In genomic region chr10:29379797-29380509, GRCh38 we compare ENCODE assay signal across 7 cellular contexts.
DNase-seq lines count a peak whose midpoint lies in the region; ATAC-seq, FAIRE-seq and TF ChIP-seq lines count a peak whose summit lies in the region.
"Not testable (repeated sequence)": the region's sequence is repeated elsewhere in the genome, so short reads cannot be mapped to it uniquely, and the experiment has no call there.

No MANE protein-coding gene starts in this region.

- not testable (repeated sequence) for H3K4me3 ChIP-seq in CD8-positive, alpha-beta T cell (ENCODE audit: low read depth, low read length); astrocyte (ENCODE audit: insufficient read depth, low read depth, low read length); mesenchymal stem cell (ENCODE audit: insufficient read depth in 1 of 2, low read depth in 1 of 2, low read length in 2 of 2); neural progenitor cell
- H3K4me3 ChIP-seq in HUES6 (ENCODE audit: low read depth, low read length) (peak overlapping the region; percentile 29), SK-N-MC (peak overlapping the region; percentile 70)

- peak overlapping the region; percentile 41 for H3K4me2 ChIP-seq in astrocyte (ENCODE audit: low read length)
- not testable (repeated sequence) for H3K4me2 ChIP-seq in mesenchymal stem cell (ENCODE audit: low read length, poor library complexity, severe bottlenecking); neural progenitor cell

- H3K23ac ChIP-seq in mesenchymal stem cell (ENCODE audit: low read length in 2 of 2), result not testable (repeated sequence)

- H3K9me3 Mint-ChIP-seq in CD8-positive, alpha-beta T cell; activated CD8-positive, alpha-beta memory T cell treated with anti-CD3 and anti-CD28 coated beads, Interleukin-2, amount 10 ng/mL, durations not matched to agents 7 days and 5 days (ENCODE audit: low read depth); astrocyte (ENCODE audit: unreplicated experiment); neural progenitor cell: not testable (repeated sequence)

- H3F3A ChIP-seq in neural progenitor cell (ENCODE audit: low read depth), result not testable (repeated sequence)

- not testable (repeated sequence) for DNase-seq in CD8-positive, alpha-beta T cell; SK-N-MC (ENCODE audit: low read depth, low spot score); activated CD8-positive, alpha-beta memory T cell treated with anti-CD3 and anti-CD28 coated beads, Interleukin-2, amount 10 ng/mL, durations not matched to agents 7 days and 5 days; astrocyte (ENCODE audit: low read depth); mesenchymal stem cell; neural progenitor cell (ENCODE audit: low spot score)

- intact Hi-C loops in CD8-positive, alpha-beta T cell (cut with DNase I, micrococcal nuclease), result loop anchor here in 1 of 2 experiments (5.0 kb wide), 2 partner anchors 117 to 1212 kb away; no protein-coding TSS in a partner anchor

- not testable (repeated sequence) for ATAC-seq in CD8-positive, alpha-beta T cell
- ATAC-seq in activated CD8-positive, alpha-beta memory T cell treated with anti-CD3 and anti-CD28 coated beads, Interleukin-2, amount 10 ng/mL, durations not matched to agents 7 days and 5 days, result peak; percentile 33

- H3K9me3 ChIP-seq in CD8-positive, alpha-beta T cell (ENCODE audit: low read length); HUES6 (ENCODE audit: control insufficient read depth, insufficient read depth, low read depth, low read length); SK-N-MC (ENCODE audit: low read depth, low read length); astrocyte (ENCODE audit: insufficient read depth, low read depth, low read length); mesenchymal stem cell (ENCODE audit: control insufficient read depth, low read length); neural progenitor cell (ENCODE audit: low read depth): not testable (repeated sequence)

- H3K9ac ChIP-seq in HUES6 (ENCODE audit: low read length), result peak overlapping the region; percentile 29
- peak overlapping the region; percentile 45 for H3K9ac ChIP-seq in SK-N-MC (ENCODE audit: insufficient read length)
- H3K9ac ChIP-seq in astrocyte (ENCODE audit: low read length); mesenchymal stem cell (ENCODE audit: low read length); neural progenitor cell: not testable (repeated sequence)

- H3K27ac ChIP-seq in CD8-positive, alpha-beta T cell (ENCODE audit: low read depth, low read length); HUES6 (ENCODE audit: low read depth, low read length); astrocyte (ENCODE audit: low read depth, low read length); neural progenitor cell: not testable (repeated sequence)
- H3K27ac ChIP-seq in SK-N-MC, result peak overlapping the region; percentile 98
- peak overlapping the region; percentile 24 for H3K27ac ChIP-seq in mesenchymal stem cell (ENCODE audit: low read length, poor library complexity, severe bottlenecking)

- CTCF ChIA-PET in CD8-positive, alpha-beta T cell (lab: Charles Lee), result interaction anchor here (3.4 kb wide), 1 partner anchor 69 kb away, joined by 15 read pairs; no protein-coding TSS in a partner anchor
- CTCF ChIA-PET in activated CD8-positive, alpha-beta memory T cell treated with anti-CD3 and anti-CD28 coated beads, Interleukin-2, amount 10 ng/mL, durations not matched to agents 7 days and 5 days (lab: Charles Lee), result interaction anchor here (1.7 to 2.9 kb wide), 2 partner anchors 9 to 13 kb away, joined by 6 to 8 read pairs; no protein-coding TSS in a partner anchor

- H3K36me3 ChIP-seq in CD8-positive, alpha-beta T cell (ENCODE audit: insufficient read depth, low read length); HUES6 (ENCODE audit: control insufficient read depth, insufficient read depth, low read length); SK-N-MC (ENCODE audit: insufficient read depth, low read length); astrocyte (ENCODE audit: insufficient read depth, low read length); mesenchymal stem cell (ENCODE audit: control insufficient read depth in 1 of 2, insufficient read depth in 2 of 2, low read depth in 1 of 2, low read length in 2 of 2); neural progenitor cell: not testable (repeated sequence)

- H3K27me3 Mint-ChIP-seq in CD8-positive, alpha-beta T cell (ENCODE audit: low read depth); astrocyte (ENCODE audit: low read depth, unreplicated experiment): not testable (repeated sequence)
- peaks cover 16% of the 10 kb centered on the region for H3K27me3 Mint-ChIP-seq in activated CD8-positive, alpha-beta memory T cell treated with anti-CD3 and anti-CD28 coated beads, Interleukin-2, amount 10 ng/mL, durations not matched to agents 7 days and 5 days
- H3K27me3 Mint-ChIP-seq in neural progenitor cell (ENCODE audit: insufficient read depth, low read depth), result peaks cover 10% of the 10 kb centered on the region

- not testable (repeated sequence) for H3K27me3 ChIP-seq in CD8-positive, alpha-beta T cell (ENCODE audit: insufficient read depth, low read length); astrocyte (ENCODE audit: insufficient read depth, low read length); neural progenitor cell
- peaks cover 14% of the 10 kb centered on the region for H3K27me3 ChIP-seq in HUES6 (ENCODE audit: control insufficient read depth, insufficient read depth, low read length)
- peaks cover 0 to 19% of the 10 kb centered on the region in 2 experiments for H3K27me3 ChIP-seq in mesenchymal stem cell (ENCODE audit: control insufficient read depth in 1 of 2, insufficient read depth in 1 of 2, low read length in 2 of 2)

- H4K91ac ChIP-seq in mesenchymal stem cell (ENCODE audit: low read length), result not testable (repeated sequence)

- peak overlapping the region; percentile 53 for H3K4me3 Mint-ChIP-seq in CD8-positive, alpha-beta T cell
- H3K4me3 Mint-ChIP-seq in activated CD8-positive, alpha-beta memory T cell treated with anti-CD3 and anti-CD28 coated beads, Interleukin-2, amount 10 ng/mL, durations not matched to agents 7 days and 5 days; astrocyte (ENCODE audit: unreplicated experiment): not testable (repeated sequence)
- H3K4me3 Mint-ChIP-seq in neural progenitor cell, result peak overlapping the region; percentile 6

- H4K8ac ChIP-seq in mesenchymal stem cell (ENCODE audit: low read length), result not testable (repeated sequence)

- H2BK5ac ChIP-seq in mesenchymal stem cell (ENCODE audit: low read depth, low read length, poor library complexity, severe bottlenecking), result not testable (repeated sequence)

- H3K79me2 ChIP-seq in astrocyte (ENCODE audit: insufficient read depth, low read length); neural progenitor cell (ENCODE audit: low read depth): not testable (repeated sequence)

- H2AK5ac ChIP-seq in mesenchymal stem cell (ENCODE audit: low read length, severe bottlenecking), result peak overlapping the region; percentile 15

- H3K14ac ChIP-seq in mesenchymal stem cell (ENCODE audit: low read length in 2 of 2), result not testable (repeated sequence)

- H3K4me1 ChIP-seq in CD8-positive, alpha-beta T cell (ENCODE audit: insufficient read depth, low read length); astrocyte (ENCODE audit: insufficient read depth, low read length); mesenchymal stem cell (ENCODE audit: control insufficient read depth, insufficient read depth, low read depth, low read length): not testable (repeated sequence)
- peaks cover 17% of the 10 kb centered on the region for H3K4me1 ChIP-seq in HUES6 (ENCODE audit: control insufficient read depth, insufficient read depth, low read length)
- peaks cover 11% of the 10 kb centered on the region for H3K4me1 ChIP-seq in neural progenitor cell

- peak overlapping the region; percentile 70 for H3K27ac Mint-ChIP-seq in CD8-positive, alpha-beta T cell
- peak overlapping the region; percentile 21 for H3K27ac Mint-ChIP-seq in activated CD8-positive, alpha-beta memory T cell treated with anti-CD3 and anti-CD28 coated beads, Interleukin-2, amount 10 ng/mL, durations not matched to agents 7 days and 5 days
- H3K27ac Mint-ChIP-seq in astrocyte (ENCODE audit: unreplicated experiment) (peak overlapping the region; percentile 59), neural progenitor cell (peak overlapping the region; percentile 38)

- H2BK15ac ChIP-seq in mesenchymal stem cell (ENCODE audit: low read depth, poor library complexity, severe bottlenecking), result not testable (repeated sequence)

- not testable (repeated sequence) for H3K79me1 ChIP-seq in mesenchymal stem cell (replicated peaks; ENCODE audit: low read length, poor library complexity, severe bottlenecking)

- H2BK12ac ChIP-seq in mesenchymal stem cell (ENCODE audit: low read length in 2 of 2), result not testable (repeated sequence)

- not testable (repeated sequence) for H3K36me3 Mint-ChIP-seq in CD8-positive, alpha-beta T cell; activated CD8-positive, alpha-beta memory T cell treated with anti-CD3 and anti-CD28 coated beads, Interleukin-2, amount 10 ng/mL, durations not matched to agents 7 days and 5 days; astrocyte (ENCODE audit: low read depth, unreplicated experiment); neural progenitor cell

- H4K20me1 ChIP-seq in astrocyte (ENCODE audit: insufficient read depth, low read length); neural progenitor cell (ENCODE audit: low read depth): not testable (repeated sequence)

- not testable (repeated sequence) for H2BK120ac ChIP-seq in mesenchymal stem cell (ENCODE audit: low read depth, low read length)

- not testable (repeated sequence) for H3K4me1 Mint-ChIP-seq in CD8-positive, alpha-beta T cell (ENCODE audit: low read depth)
- peaks cover 16% of the 10 kb centered on the region for H3K4me1 Mint-ChIP-seq in activated CD8-positive, alpha-beta memory T cell treated with anti-CD3 and anti-CD28 coated beads, Interleukin-2, amount 10 ng/mL, durations not matched to agents 7 days and 5 days
- peaks cover 16% of the 10 kb centered on the region for H3K4me1 Mint-ChIP-seq in astrocyte (ENCODE audit: low read depth, unreplicated experiment)
- H3K4me1 Mint-ChIP-seq in neural progenitor cell, result peaks cover 37% of the 10 kb centered on the region

- H2AFZ ChIP-seq in astrocyte (ENCODE audit: low read depth, low read length); mesenchymal stem cell (ENCODE audit: low read depth, low read length): not testable (repeated sequence)
- peak overlapping the region; percentile 72 for H2AFZ ChIP-seq in neural progenitor cell (replicated peaks)

- H3K18ac ChIP-seq in mesenchymal stem cell (ENCODE audit: low read depth in 1 of 2, low read length in 2 of 2), result not testable (repeated sequence)

- POLR2A ChIA-PET in CD8-positive, alpha-beta T cell (lab: Charles Lee), result not testable (repeated sequence)

- H3K4ac ChIP-seq in mesenchymal stem cell (ENCODE audit: low read depth in 1 of 2, low read length in 2 of 2), result not testable (repeated sequence)

- not testable (repeated sequence) for FAIRE-seq in astrocyte (lab: Jason Lieb, UNC)

- not testable (repeated sequence) for TF ChIP-seq CTCF in CD8-positive, alpha-beta T cell (IDR thresholded peaks at IDR 0.05); astrocyte (IDR thresholded peaks at IDR 0.05; ENCODE audit: insufficient read depth, low read depth, low read length); neural progenitor cell (IDR thresholded peaks at IDR 0.05)

- WGBS in mesenchymal stem cell, result 90% methylated on average over 6 of the region's 12 CpGs
